Comparison of ENCODE assay signal across 17 cellular contexts in genomic region chr13:31913459-31913858, GRCh38.
DNase-seq lines count a peak whose midpoint lies in the region; ATAC-seq, FAIRE-seq and TF ChIP-seq lines count a peak whose summit lies in the region.
"Had no signal": no experiment of that assay in that cellular context is flagged by ENCODE, and none has a peak within 500 bp of the region (broad histone marks: within the 10 kb centered on the region; RNA-seq: fewer than 3 reads in every experiment).

No MANE protein-coding gene starts in this region.

- H3K4me3 ChIP-seq in SK-N-SH (ENCODE audit: low read depth in 2 of 2, low read length in 1 of 2): no peak overlapping the region
- H3K4me3 ChIP-seq in small intestine (ENCODE audit: low read depth in 1 of 2, low read length in 2 of 2): no peak overlapping the region
- H3K4me3 ChIP-seq: spleen had no signal

- H3K27ac ChIP-seq in SK-N-SH (ENCODE audit: low read depth in 2 of 2, low read length in 1 of 2) (peak overlapping the region in 1 of 2 experiments; percentile 71; a peak in 2 of 4 replicates), small intestine (ENCODE audit: low read depth in 1 of 2, low read length in 1 of 2) (no peak overlapping the region)
- H3K27ac ChIP-seq: spleen had no signal

- TF ChIP-seq RAD21 in SK-N-SH (IDR thresholded peaks at IDR 0.05; ENCODE audit: low read length): no peak

- no peaks in the 10 kb centered on the region for H3K79me2 ChIP-seq in SK-N-SH (ENCODE audit: insufficient read depth)

- no peaks in the 10 kb centered on the region for H3K9me3 ChIP-seq in SK-N-SH
- H3K9me3 ChIP-seq in small intestine (ENCODE audit: control insufficient read depth, low read depth): no peaks in the 10 kb centered on the region
- H3K9me3 ChIP-seq: spleen had no signal

- CTCF ChIA-PET in SK-N-SH (lab: Yijun Ruan, JAX): interaction anchor here (0.8 to 1.0 kb wide), 2 partner anchors 8 to 10 kb away, joined by 3 read pairs; no protein-coding TSS in a partner anchor

- no peak overlapping the region for H2AFZ ChIP-seq in SK-N-SH (ENCODE audit: low read depth)

- H3K9ac ChIP-seq in SK-N-SH: no peak overlapping the region

- peak; percentile 16 for TF ChIP-seq CTCF in SK-N-SH (IDR thresholded peaks at IDR 0.05)
- TF ChIP-seq CTCF in chondrocyte (IDR thresholded peaks at IDR 0.05): peak; percentile 51

- DNase-seq in SK-N-SH: no peak
- DNase-seq in MV-4-11 (lab: John Stamatoyannopoulos, UW): peak; percentile 27
- no peak for DNase-seq in chondrocyte (ENCODE audit: low spot score)
- DNase-seq in small intestine: peak; percentile 25
- no peak for DNase-seq in NCI-H128 (lab: John Stamatoyannopoulos, UW; ENCODE audit: unreplicated experiment)
- no peak for DNase-seq in stimulated activated CD4-positive, alpha-beta T cell treated with anti-CD3 and anti-CD28 coated beads, Interleukin-4, amount 100 ng/mL, for 4 hours
- DNase-seq in NCI-H510A treated with DMSO at 0.1 percent for 48 hours (lab: John Stamatoyannopoulos, UW): no peak
- DNase-seq: activated CD4-positive, alpha-beta T cell treated with anti-CD3 and anti-CD28 coated beads, Interleukin-2, amount 50 U/mL, for 4 hours; aorta; DMS79; foreskin melanocyte; NCI-H1417 treated with DMSO at 0.1 percent for 48 hours; NCI-H526; nucleus accumbens; SHP77 treated with DMSO at 0.1 percent for 48 hours; spleen had no signal

- no peaks in the 10 kb centered on the region for H3F3A ChIP-seq in SK-N-SH (replicated peaks; ENCODE audit: insufficient read depth)

- no peaks in the 10 kb centered on the region for H3K36me3 ChIP-seq in SK-N-SH (replicated peaks in 1 of 2; ENCODE audit: control insufficient read depth in 1 of 2, insufficient read depth in 2 of 2, low read length in 1 of 2)
- H3K36me3 ChIP-seq in small intestine (ENCODE audit: control insufficient read depth in 2 of 2, insufficient read depth in 2 of 2, low read length in 2 of 2): no peaks in the 10 kb centered on the region
- H3K36me3 ChIP-seq: spleen had no signal

- TF ChIP-seq EP300 in SK-N-SH (IDR thresholded peaks at IDR 0.05; ENCODE audit: borderline replicate concordance in 1 of 2, low read depth in 1 of 2, low read length in 1 of 2): no peak

- no peak; the same call in 2 of the 3 replicates for ATAC-seq in SK-N-SH treated with all-trans-retinoic acid at 6 μM for 48 hours

- H3K4me2 ChIP-seq in SK-N-SH: no peak overlapping the region

- no peaks in the 10 kb centered on the region for H3K27me3 Mint-ChIP-seq in chondrocyte (ENCODE audit: low read depth)

- POLR2A ChIA-PET in SK-N-SH (lab: Yijun Ruan, JAX): no interaction called here

- H3K9me3 Mint-ChIP-seq in chondrocyte (ENCODE audit: low read depth): no peaks in the 10 kb centered on the region

- H3K4me1 ChIP-seq in SK-N-SH (ENCODE audit: control insufficient read depth in 1 of 2, insufficient read depth in 2 of 2, low read depth in 1 of 2, low read length in 1 of 2) (peaks cover 0 to 14% of the 10 kb centered on the region in 2 experiments; a peak in 2 of 4 replicates), small intestine (ENCODE audit: control insufficient read depth in 2 of 2, insufficient read depth in 1 of 2, low read depth in 1 of 2, low read length in 1 of 2) (no peaks in the 10 kb centered on the region)

- WGBS in SK-N-SH (ENCODE audit: low lambda C conversion rate): 71% methylated on average over 2 of the region's 2 CpGs
- 91 to 94% (median 93%) methylated on average over 2 of the region's 2 CpGs for WGBS in small intestine, 3 donors

- H3K36me3 Mint-ChIP-seq in chondrocyte (ENCODE audit: low read depth): peaks cover 2% of the 10 kb centered on the region

- H3K27me3 ChIP-seq in SK-N-SH (ENCODE audit: insufficient read depth) (no peaks in the 10 kb centered on the region), small intestine (ENCODE audit: control insufficient read depth in 2 of 2, insufficient read depth in 2 of 2, low read length in 2 of 2) (no peaks in the 10 kb centered on the region)
- H3K27me3 ChIP-seq: spleen had no signal

- peaks cover 49% of the 10 kb centered on the region for H3K4me1 Mint-ChIP-seq in chondrocyte (ENCODE audit: low read depth)

- H3K9me2 ChIP-seq in SK-N-SH: no peaks in the 10 kb centered on the region

- H3K27ac Mint-ChIP-seq in chondrocyte (ENCODE audit: unreplicated experiment): peak overlapping the region; percentile 28

- H4K20me1 ChIP-seq in SK-N-SH (ENCODE audit: insufficient read depth): no peaks in the 10 kb centered on the region

- FAIRE-seq in small intestine (lab: Jason Lieb, UNC): no peak

- H3K4me3 Mint-ChIP-seq in chondrocyte (ENCODE audit: unreplicated experiment): no peak overlapping the region

TF ChIP-seq in SK-N-SH, 30 proteins besides CTCF, POLR2A, EP300 and RAD21:
- TF ChIP-seq TEAD4 (IDR thresholded peaks at IDR 0.05; ENCODE audit: borderline replicate concordance, insufficient read depth) (no peak), YY1 (IDR thresholded peaks at IDR 0.05; ENCODE audit: low read depth) (no peak), JUND (IDR thresholded peaks at IDR 0.05) (no peak), NFIC (IDR thresholded peaks at IDR 0.05; ENCODE audit: borderline replicate concordance) (no peak), GABPA (IDR thresholded peaks at IDR 0.05; ENCODE audit: low read depth) (no peak), FOSL2 (IDR thresholded peaks at IDR 0.05; ENCODE audit: borderline replicate concordance, low read depth) (no peak), NRF1 (IDR thresholded peaks at IDR 0.05; ENCODE audit: low read depth, low read length) (no peak), FOXJ3 (CRISPR knock-in tag; IDR thresholded peaks at IDR 0.05) (no peak), TAF1 (IDR thresholded peaks at IDR 0.05; ENCODE audit: borderline replicate concordance, low read depth, low read length) (no peak), RCOR1 (IDR thresholded peaks at IDR 0.05; ENCODE audit: low read length) (no peak), SMC3 (IDR thresholded peaks at IDR 0.05; ENCODE audit: low read depth, low read length) (no peak), MXI1 (IDR thresholded peaks at IDR 0.05; ENCODE audit: low read depth, low read length) (no peak), USF2 (IDR thresholded peaks at IDR 0.05; ENCODE audit: borderline replicate concordance, low read depth, low read length) (no peak), MAX (IDR thresholded peaks at IDR 0.05; ENCODE audit: low read depth) (no peak)

TF ChIP-seq in SK-N-SH treated with all-trans-retinoic acid at 6 μM for 48 hours, 23 proteins besides CTCF, POLR2A, EP300 and RAD21:
- TF ChIP-seq ZFP3 (CRISPR knock-in tag; IDR thresholded peaks at IDR 0.05) (no peak), ZNF565 (CRISPR knock-in tag; conservative IDR thresholded peaks at IDR 0.05; ENCODE audit: low read depth) (no peak), CSDC2 (CRISPR knock-in tag; IDR thresholded peaks at IDR 0.05) (no peak), PATZ1 (CRISPR knock-in tag; IDR thresholded peaks at IDR 0.05; ENCODE audit: borderline replicate concordance) (no peak), ISL1 (CRISPR knock-in tag; IDR thresholded peaks at IDR 0.05) (no peak), SNAI2 (CRISPR knock-in tag; IDR thresholded peaks at IDR 0.05) (no peak), ZNF70 (CRISPR knock-in tag; IDR thresholded peaks at IDR 0.05) (no peak), ZNF8 (CRISPR knock-in tag; IDR thresholded peaks at IDR 0.05) (no peak), TCF4 (CRISPR knock-in tag; IDR thresholded peaks at IDR 0.05; ENCODE audit: borderline replicate concordance) (no peak), ZFP30 (CRISPR knock-in tag; IDR thresholded peaks at IDR 0.05) (no peak), TOX (CRISPR knock-in tag; IDR thresholded peaks at IDR 0.05; ENCODE audit: borderline replicate concordance) (no peak), RARB (CRISPR knock-in tag; IDR thresholded peaks at IDR 0.05) (no peak), POU6F1 (CRISPR knock-in tag; IDR thresholded peaks at IDR 0.05; ENCODE audit: borderline replicate concordance, low read depth) (no peak)

Comparison
In these comparisons a context has a peak if more than half of its experiments do, and no peak if none do; other contexts are left out.
1. DNase-seq: peak in MV-4-11 (single experiment) and small intestine (single experiment); none in SK-N-SH (single experiment), chondrocyte (single experiment), NCI-H128 (single experiment), stimulated activated CD4-positive, alpha-beta T cell treated with anti-CD3 and anti-CD28 coated beads, Interleukin-4, amount 100 ng/mL, for 4 hours (0 of 2) and NCI-H510A treated with DMSO at 0.1 percent for 48 hours (single experiment).